ENCODE assay signal across 1 cellular context in genomic region chr12:93243382-93243688, GRCh38.
TF ChIP-seq lines count a peak whose summit lies in the region.

No MANE protein-coding gene starts in this region.

TF ChIP-seq in HepG2, 621 proteins besides CTCF, POLR2A, EP300 and RAD21:
- TF ChIP-seq NBN (conservative IDR thresholded peaks at IDR 0.05), result no peak
- TF ChIP-seq ADNP (CRISPR knock-in tag; IDR thresholded peaks at IDR 0.05), result no peak
- TF ChIP-seq FOXP1 (IDR thresholded peaks at IDR 0.05), result no peak
- TF ChIP-seq FOXP1 (CRISPR knock-in tag; IDR thresholded peaks at IDR 0.05), result no peak
- TF ChIP-seq PCBP2 (optimal IDR thresholded peaks at IDR 0.05; ENCODE audit: low read depth, low read length, poor library complexity, severe bottlenecking), result no peak
- no peak for TF ChIP-seq ATF5 (CRISPR knock-in tag; IDR thresholded peaks at IDR 0.05; ENCODE audit: low read depth)
